In the genomic region with DNA sequence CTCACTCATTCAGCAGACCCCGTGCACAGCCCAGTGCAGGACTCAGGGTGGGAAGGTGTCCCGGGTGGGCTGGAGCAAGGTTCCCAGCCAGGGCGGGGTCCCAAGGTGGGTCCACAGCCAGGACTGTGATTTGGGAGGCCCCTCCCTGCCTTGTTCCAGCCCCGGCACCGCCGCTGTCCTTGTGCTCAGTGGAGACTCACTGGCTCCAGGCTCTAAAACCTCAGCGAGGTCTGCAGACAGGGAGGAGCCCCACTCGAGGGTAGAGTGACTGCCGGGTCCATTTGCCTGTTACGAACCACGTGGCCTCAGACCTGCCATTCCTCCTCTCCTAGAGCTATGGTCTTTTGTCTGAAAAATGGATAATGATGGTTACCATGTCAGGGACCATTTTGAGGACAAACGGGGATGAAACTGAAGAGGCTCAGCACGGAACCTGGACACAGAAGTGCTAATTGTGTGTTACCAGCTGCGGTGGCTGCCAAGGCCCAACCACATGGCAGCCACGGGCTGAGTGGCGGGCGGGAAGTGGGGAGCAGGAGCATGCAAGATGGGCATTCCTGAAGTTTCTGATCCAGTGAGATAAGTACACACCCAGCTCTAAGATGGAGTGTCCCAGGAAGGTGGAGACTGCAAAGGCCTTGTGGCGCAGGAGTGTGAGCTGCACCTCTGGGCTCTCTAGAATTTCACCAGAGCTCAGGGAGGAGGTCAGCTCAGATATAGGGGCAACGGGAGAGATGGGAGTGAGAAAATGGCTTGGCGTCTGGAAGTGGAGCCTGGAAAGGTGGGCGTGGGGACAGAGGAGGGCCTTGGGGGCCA, we compare ENCODE assay signal across 8 cellular contexts.
DNase-seq lines count a peak whose midpoint lies in the region; ATAC-seq, FAIRE-seq and TF ChIP-seq lines count a peak whose summit lies in the region.

No MANE protein-coding gene starts in this region.

- H3K27ac Mint-ChIP-seq in T-helper 2 cell treated with Interferon-gamma antibody and Interleukin-4, amounts not matched to agents 5 μg/mL and 100 μg/mL, for 36 hours, result peak overlapping the region; percentile 98

- CTCF ChIA-PET in HEK293T (lab: Yijun Ruan, JAX), result interaction anchor here (0.6 kb wide), 1 partner anchor 378 kb away, joined by 4 read pairs; no protein-coding TSS in a partner anchor

- no peaks in the 10 kb centered on the region for H3K36me3 ChIP-seq in effector memory CD4-positive, alpha-beta T cell (ENCODE audit: control insufficient read depth, insufficient read depth, low read length)
- H3K36me3 ChIP-seq in spleen, result peaks cover 0 to 31% (median 0%) of the 10 kb centered on the region in 6 donors

- H3K4me3 ChIP-seq in effector memory CD4-positive, alpha-beta T cell (ENCODE audit: insufficient read depth, low read depth, low read length, poor library complexity, severe bottlenecking), result peak overlapping the region; percentile 91
- H3K4me3 ChIP-seq in spleen, result peak overlapping the region in 4 of 8 donors; percentile 3 to 81 (median 72)

- FAIRE-seq in GM12891 (lab: Jason Lieb, UNC), result peak; percentile 80

- TF ChIP-seq POLR2A in GM12891 (IDR thresholded peaks at IDR 0.05; ENCODE audit: low read depth, low read length), result no peak
- TF ChIP-seq POLR2A in spleen (IDR thresholded peaks at IDR 0.05), result no peak

- H3K27me3 ChIP-seq in effector memory CD4-positive, alpha-beta T cell (replicated peaks; ENCODE audit: control insufficient read depth, insufficient read depth, low read length, poor library complexity, severe bottlenecking), result no peaks in the 10 kb centered on the region
- H3K27me3 ChIP-seq in spleen (replicated peaks in 1 of 7), result no peaks in the 10 kb centered on the region

- peak overlapping the region; percentile 85 for H3K27ac ChIP-seq in effector memory CD4-positive, alpha-beta T cell (ENCODE audit: insufficient read depth, low read length, poor library complexity, severe bottlenecking)
- H3K27ac ChIP-seq in spleen, result peak overlapping the region; percentile 83 to 97 (median 92)

- POLR2A ChIA-PET in HEK293T (lab: Yijun Ruan, JAX), result no interaction called here

- peaks cover 62% of the 10 kb centered on the region for H3K36me3 Mint-ChIP-seq in T-helper 2 cell treated with Interferon-gamma antibody and Interleukin-4, amounts not matched to agents 5 μg/mL and 100 μg/mL, for 36 hours (ENCODE audit: low read depth)

- no peak for TF ChIP-seq CTCF in spleen (IDR thresholded peaks at IDR 0.05 in 8 of 11, conservative IDR thresholded peaks at IDR 0.05 in 3 of 11)

- no peaks in the 10 kb centered on the region for H3K9me3 Mint-ChIP-seq in T-helper 2 cell treated with Interferon-gamma antibody and Interleukin-4, amounts not matched to agents 5 μg/mL and 100 μg/mL, for 36 hours

- 56 to 71% (median 67%) methylated on average over 20 to 21 of the region's 21 CpGs for WGBS in spleen, 5 donors

- DNase-seq in GM12891 (ENCODE audit: insufficient read length, low spot score), result no peak
- no peak for DNase-seq in T-helper 2 cell treated with Interferon-gamma antibody and Interleukin-4, amounts not matched to agents 5 μg/mL and 100 μg/mL, for 36 hours (ENCODE audit: low spot score)
- no peak for DNase-seq in effector memory CD4-positive, alpha-beta T cell
- no peak for DNase-seq in spleen
- no peak for DNase-seq in HEK293T (ENCODE audit: extremely low spot score)
- DNase-seq in hepatic stellate cell (ENCODE audit: low spot score), result no peak
- no peak for DNase-seq in MV-4-11 (lab: John Stamatoyannopoulos, UW)

- peaks cover 72% of the 10 kb centered on the region for H3K4me1 Mint-ChIP-seq in T-helper 2 cell treated with Interferon-gamma antibody and Interleukin-4, amounts not matched to agents 5 μg/mL and 100 μg/mL, for 36 hours (ENCODE audit: low read depth)

- peaks cover 72% of the 10 kb centered on the region for H3K4me1 ChIP-seq in effector memory CD4-positive, alpha-beta T cell (ENCODE audit: control insufficient read depth, insufficient read depth, low read length, poor library complexity, severe bottlenecking)
- peaks cover 90 to 100% (median 100%) of the 10 kb centered on the region in 6 donors for H3K4me1 ChIP-seq in spleen

- no peaks in the 10 kb centered on the region for H3K27me3 Mint-ChIP-seq in T-helper 2 cell treated with Interferon-gamma antibody and Interleukin-4, amounts not matched to agents 5 μg/mL and 100 μg/mL, for 36 hours (ENCODE audit: low read depth)

- H3K9me3 ChIP-seq in effector memory CD4-positive, alpha-beta T cell (ENCODE audit: control insufficient read depth, low read length), result no peaks in the 10 kb centered on the region
- H3K9me3 ChIP-seq in spleen, result no peaks in the 10 kb centered on the region

- intact Hi-C loops in spleen (cut with DNase I; ENCODE audit: low total_unique reads), result no loop called here

- peak overlapping the region; percentile 96 for H3K4me3 Mint-ChIP-seq in T-helper 2 cell treated with Interferon-gamma antibody and Interleukin-4, amounts not matched to agents 5 μg/mL and 100 μg/mL, for 36 hours

- ATAC-seq in HG03025 (IDR thresholded peaks at IDR 0.05; ENCODE audit: low FRiP score, unreplicated experiment), result no peak

TF ChIP-seq in GM12891, 5 proteins besides CTCF, POLR2A, EP300 and RAD21:
- TF ChIP-seq POLR2AphosphoS5 (IDR thresholded peaks at IDR 0.05; ENCODE audit: low read depth, low read length), result no peak

TF ChIP-seq in HEK293T, 16 proteins besides CTCF, POLR2A, EP300 and RAD21:
- no peak for TF ChIP-seq ZNF384 (IDR thresholded peaks at IDR 0.05)
- no peak for TF ChIP-seq BHLHE40 (IDR thresholded peaks at IDR 0.05; ENCODE audit: borderline replicate concordance)
- TF ChIP-seq HDGF (IDR thresholded peaks at IDR 0.05; ENCODE audit: borderline replicate concordance), result no peak
- TF ChIP-seq L3MBTL2 (conservative IDR thresholded peaks at IDR 0.05), result no peak
- TF ChIP-seq, protein P1, sequence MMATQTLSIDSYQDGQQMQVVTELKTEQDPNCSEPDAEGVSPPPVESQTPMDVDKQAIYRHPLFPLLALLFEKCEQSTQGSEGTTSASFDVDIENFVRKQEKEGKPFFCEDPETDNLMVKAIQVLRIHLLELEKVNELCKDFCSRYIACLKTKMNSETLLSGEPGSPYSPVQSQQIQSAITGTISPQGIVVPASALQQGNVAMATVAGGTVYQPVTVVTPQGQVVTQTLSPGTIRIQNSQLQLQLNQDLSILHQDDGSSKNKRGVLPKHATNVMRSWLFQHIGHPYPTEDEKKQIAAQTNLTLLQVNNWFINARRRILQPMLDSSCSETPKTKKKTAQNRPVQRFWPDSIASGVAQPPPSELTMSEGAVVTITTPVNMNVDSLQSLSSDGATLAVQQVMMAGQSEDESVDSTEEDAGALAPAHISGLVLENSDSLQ (IDR thresholded peaks at IDR 0.05), result no peak
- TF ChIP-seq TARDBP (IDR thresholded peaks at IDR 0.05), result no peak
- TF ChIP-seq LEF1 (IDR thresholded peaks at IDR 0.05; ENCODE audit: borderline replicate concordance), result no peak
- TF ChIP-seq FOXK2 (IDR thresholded peaks at IDR 0.05), result no peak
- TF ChIP-seq SP1 (IDR thresholded peaks at IDR 0.05), result no peak
- no peak for TF ChIP-seq NFRKB (IDR thresholded peaks at IDR 0.05)
